20 cellular contexts compared by ENCODE assay signal in the genomic region with DNA sequence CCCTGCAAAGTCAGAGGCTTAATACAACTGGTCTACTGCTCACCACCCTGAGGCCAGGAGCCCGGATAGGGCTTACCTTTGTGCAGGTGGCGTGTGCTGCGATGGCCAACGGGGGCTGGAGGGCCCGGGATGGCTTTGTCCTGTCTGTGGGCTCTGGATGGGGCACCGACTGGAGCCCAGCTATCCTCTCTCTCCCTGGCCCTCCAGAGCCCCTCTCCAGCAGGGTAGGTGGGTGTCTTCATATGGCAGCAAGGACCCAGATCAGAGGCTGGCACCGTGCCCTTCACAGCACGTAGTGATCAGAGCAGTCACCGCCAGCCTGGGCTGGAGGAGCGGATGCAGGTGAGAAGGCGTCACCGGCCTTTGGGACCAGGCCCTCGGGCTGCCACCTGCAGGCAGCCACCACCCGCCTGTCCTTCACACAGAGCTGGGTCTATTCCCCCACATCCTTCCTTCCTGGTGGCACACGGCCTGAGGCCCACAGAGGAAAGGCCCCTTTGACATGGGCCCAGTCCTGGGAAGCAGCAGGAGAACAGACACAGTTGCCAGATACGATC.
DNase-seq lines count a peak whose midpoint lies in the region; ATAC-seq and TF ChIP-seq lines count a peak whose summit lies in the region.
"Had no signal": no experiment of that assay in that cellular context is flagged by ENCODE, and none has a peak within 500 bp of the region (broad histone marks: within the 10 kb centered on the region; RNA-seq: fewer than 3 reads in every experiment).

No MANE protein-coding gene starts in this region.

- no peaks in the 10 kb centered on the region for H3K9me3 Mint-ChIP-seq in activated naive CD4-positive, alpha-beta T cell treated with anti-CD3 and anti-CD28 coated beads for 36 hours
- H3K9me3 Mint-ChIP-seq: IgD-negative memory B cell had no signal

- no peaks in the 10 kb centered on the region for H3K4me1 Mint-ChIP-seq in activated naive CD4-positive, alpha-beta T cell treated with anti-CD3 and anti-CD28 coated beads for 36 hours (ENCODE audit: low read depth)
- H3K4me1 Mint-ChIP-seq in T-helper 17 cell: no peaks in the 10 kb centered on the region
- H3K4me1 Mint-ChIP-seq: CD14-positive monocyte had no signal

- H3K27me3 Mint-ChIP-seq in activated naive CD4-positive, alpha-beta T cell treated with anti-CD3 and anti-CD28 coated beads for 36 hours (ENCODE audit: low read depth): no peaks in the 10 kb centered on the region
- no peaks in the 10 kb centered on the region for H3K27me3 Mint-ChIP-seq in T-helper 17 cell
- H3K27me3 Mint-ChIP-seq: IgD-negative memory B cell had no signal

- H3K27me3 ChIP-seq in upper lobe of right lung: no peaks in the 10 kb centered on the region

- H3K27ac ChIP-seq in upper lobe of right lung (no peak overlapping the region), caudate nucleus (ENCODE audit: low read depth, low read length) (no peak overlapping the region)
- H3K27ac ChIP-seq: 22Rv1 had no signal

- H3K4me3 ChIP-seq in upper lobe of right lung: no peak overlapping the region

- H3K9me3 ChIP-seq in T-helper 17 cell (ENCODE audit: control insufficient read depth, low read length, poor library complexity, severe bottlenecking) (no peaks in the 10 kb centered on the region), upper lobe of right lung (no peaks in the 10 kb centered on the region)

- no peak for ATAC-seq in T-helper 17 cell
- peak; percentile 13 for ATAC-seq in upper lobe of right lung
- no peak for ATAC-seq in HG03280 (IDR thresholded peaks at IDR 0.05; ENCODE audit: unreplicated experiment)

- peak overlapping the region; percentile 18 for H3K27ac Mint-ChIP-seq in activated naive CD4-positive, alpha-beta T cell treated with anti-CD3 and anti-CD28 coated beads for 36 hours
- H3K27ac Mint-ChIP-seq in T-helper 17 cell: peak overlapping the region; percentile 4
- H3K27ac Mint-ChIP-seq: IgD-negative memory B cell had no signal

- no peak overlapping the region for H3K4me3 Mint-ChIP-seq in activated naive CD4-positive, alpha-beta T cell treated with anti-CD3 and anti-CD28 coated beads for 36 hours
- no peak overlapping the region for H3K4me3 Mint-ChIP-seq in T-helper 17 cell
- H3K4me3 Mint-ChIP-seq: CD14-positive monocyte, IgD-negative memory B cell had no signal

- H3K36me3 Mint-ChIP-seq in activated naive CD4-positive, alpha-beta T cell treated with anti-CD3 and anti-CD28 coated beads for 36 hours (ENCODE audit: low read depth): peaks cover 1% of the 10 kb centered on the region
- H3K36me3 Mint-ChIP-seq in T-helper 17 cell (ENCODE audit: low read depth): no peaks in the 10 kb centered on the region
- H3K36me3 Mint-ChIP-seq: CD14-positive monocyte, IgD-negative memory B cell had no signal

- no peak for TF ChIP-seq CTCF in upper lobe of right lung (IDR thresholded peaks at IDR 0.05)

- CTCF ChIA-PET in activated naive CD4-positive, alpha-beta T cell treated with anti-CD3 and anti-CD28 coated beads for 36 hours (lab: Charles Lee): no interaction called here

- H3K36me3 ChIP-seq in upper lobe of right lung: no peaks in the 10 kb centered on the region

- intact Hi-C loops in activated naive CD4-positive, alpha-beta T cell treated with anti-CD3 and anti-CD28 coated beads for 36 hours (cut with micrococcal nuclease): no loop called here
- intact Hi-C loops in upper lobe of right lung (cut with DNase I): no loop called here

- no peak for DNase-seq in activated naive CD4-positive, alpha-beta T cell treated with anti-CD3 and anti-CD28 coated beads for 36 hours
- no peak for DNase-seq in activated naive CD4-positive, alpha-beta T cell (lab: John Stamatoyannopoulos, UW)
- no peak for DNase-seq in T-helper 17 cell
- DNase-seq in mesenteric fat pad (ENCODE audit: low spot score): peak; percentile 80
- DNase-seq in upper lobe of right lung: no peak
- DNase-seq in NAMALWA (ENCODE audit: low spot score): no peak
- DNase-seq in caudate nucleus (lab: John Stamatoyannopoulos, UW): no peak
- DNase-seq: Karpas-422, MV-4-11, NCI-H1694, NCI-H2081, NCI-H2171 treated with DMSO at 0.1 percent for 48 hours, NCI-H524 treated with DMSO at 0.1 percent for 48 hours, NCI-H82, OCI-M1, Right ventricle myocardium superior had no signal

- no peaks in the 10 kb centered on the region for H3K4me1 ChIP-seq in upper lobe of right lung
